Comparison of ENCODE assay signal across 1 cellular context in the genomic region with DNA sequence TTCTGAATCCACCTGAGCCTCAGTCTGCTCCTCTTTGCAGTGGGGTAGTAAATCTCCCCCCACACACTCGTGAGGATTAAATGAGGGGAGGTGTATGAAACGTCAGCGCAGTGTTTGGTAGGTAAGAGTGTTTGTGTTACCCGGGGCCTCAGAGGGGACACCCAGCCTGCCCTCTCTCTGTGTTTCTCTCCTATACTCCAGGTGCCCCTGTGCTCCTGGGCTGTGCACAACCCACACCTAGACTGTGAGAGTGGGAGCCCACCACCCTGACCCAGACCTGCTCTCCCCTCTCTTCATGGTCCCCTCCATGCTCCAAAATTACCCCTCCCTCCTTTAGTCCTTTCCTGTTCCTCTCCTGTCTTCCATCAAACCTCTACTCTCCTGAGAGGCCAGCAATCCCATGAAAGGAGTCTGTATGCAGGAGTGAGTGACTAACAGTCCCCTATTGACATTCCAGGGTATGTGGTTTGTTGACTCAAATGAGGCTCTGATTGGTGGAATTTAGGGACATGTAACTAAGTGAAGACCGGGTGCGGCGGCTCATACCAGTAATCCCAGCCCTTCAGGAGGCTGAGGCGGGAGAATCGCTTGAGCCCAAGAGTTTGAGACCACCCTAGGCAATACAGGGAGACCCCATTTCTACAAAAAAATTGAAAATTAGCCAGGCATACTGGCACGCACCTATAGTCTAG.
TF ChIP-seq lines count a peak whose summit lies in the region.

No MANE protein-coding gene starts in this region.

TF ChIP-seq in HCT116, 20 proteins besides CTCF, POLR2A, EP300 and RAD21 (continued from another document):
- TF ChIP-seq REST (IDR thresholded peaks at IDR 0.05; ENCODE audit: low read depth) (no peak), TCF7L2 (IDR thresholded peaks at IDR 0.05; ENCODE audit: borderline replicate concordance, extremely low read depth, insufficient read depth, insufficient read length) (no peak), SIN3A (IDR thresholded peaks at IDR 0.05; ENCODE audit: low read depth) (no peak), SRF (IDR thresholded peaks at IDR 0.05; ENCODE audit: low read depth) (no peak), CBX3 (IDR thresholded peaks at IDR 0.05; ENCODE audit: low read depth) (no peak), ZBTB33 (IDR thresholded peaks at IDR 0.05; ENCODE audit: extremely low read depth, insufficient replicate concordance, low read length) (no peak), POLR2AphosphoS5 (IDR thresholded peaks at IDR 0.05; ENCODE audit: low read depth, low read length) (no peak), ELF1 (IDR thresholded peaks at IDR 0.05; ENCODE audit: borderline replicate concordance, low read depth) (no peak), YY1 (IDR thresholded peaks at IDR 0.05; ENCODE audit: extremely low read depth, insufficient replicate concordance, low read depth, low read length) (no peak), EZH2phosphoT487 (IDR thresholded peaks at IDR 0.05; ENCODE audit: borderline replicate concordance) (no peak), FOSL1 (IDR thresholded peaks at IDR 0.05; ENCODE audit: low read depth) (no peak), EZH2 (IDR thresholded peaks at IDR 0.05) (no peak), ZNF274 (IDR thresholded peaks at IDR 0.05; ENCODE audit: low read depth, low read length) (no peak)
